Comparison of ENCODE assay signal across 1 cellular context in the genomic region with DNA sequence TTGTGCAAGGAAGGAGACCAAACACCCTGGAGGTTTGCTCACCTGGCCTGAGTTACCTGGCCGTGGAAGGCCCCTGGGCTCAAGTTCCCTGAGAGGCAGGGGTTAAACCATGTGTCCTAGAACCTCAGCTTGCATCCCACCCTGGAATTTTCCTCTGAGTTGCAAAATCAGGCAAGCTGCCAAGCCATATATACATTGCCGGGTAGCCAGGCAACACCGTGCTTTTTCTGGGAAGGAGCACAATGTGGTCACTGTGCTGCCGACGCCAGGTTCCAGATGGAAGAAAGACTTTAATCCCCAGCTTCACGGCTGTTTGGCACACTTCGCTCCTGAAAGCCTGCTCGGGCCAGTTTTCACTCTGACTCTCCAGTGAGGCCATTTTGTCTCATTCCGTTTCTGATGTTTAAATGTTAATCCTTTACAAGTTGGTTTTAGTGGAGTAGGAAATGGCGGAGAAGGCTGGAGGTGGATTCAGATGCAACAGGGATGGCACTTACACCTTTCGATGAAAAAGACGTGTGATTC.
TF ChIP-seq lines count a peak whose summit lies in the region.

No MANE protein-coding gene starts in this region.

TF ChIP-seq in HepG2, 621 proteins besides CTCF, POLR2A, EP300 and RAD21 (continued from another document and continues in another):
- peak; percentile 89 for TF ChIP-seq ZSCAN29 (CRISPR knock-in tag; conservative IDR thresholded peaks at IDR 0.05)
- TF ChIP-seq, protein P1, sequence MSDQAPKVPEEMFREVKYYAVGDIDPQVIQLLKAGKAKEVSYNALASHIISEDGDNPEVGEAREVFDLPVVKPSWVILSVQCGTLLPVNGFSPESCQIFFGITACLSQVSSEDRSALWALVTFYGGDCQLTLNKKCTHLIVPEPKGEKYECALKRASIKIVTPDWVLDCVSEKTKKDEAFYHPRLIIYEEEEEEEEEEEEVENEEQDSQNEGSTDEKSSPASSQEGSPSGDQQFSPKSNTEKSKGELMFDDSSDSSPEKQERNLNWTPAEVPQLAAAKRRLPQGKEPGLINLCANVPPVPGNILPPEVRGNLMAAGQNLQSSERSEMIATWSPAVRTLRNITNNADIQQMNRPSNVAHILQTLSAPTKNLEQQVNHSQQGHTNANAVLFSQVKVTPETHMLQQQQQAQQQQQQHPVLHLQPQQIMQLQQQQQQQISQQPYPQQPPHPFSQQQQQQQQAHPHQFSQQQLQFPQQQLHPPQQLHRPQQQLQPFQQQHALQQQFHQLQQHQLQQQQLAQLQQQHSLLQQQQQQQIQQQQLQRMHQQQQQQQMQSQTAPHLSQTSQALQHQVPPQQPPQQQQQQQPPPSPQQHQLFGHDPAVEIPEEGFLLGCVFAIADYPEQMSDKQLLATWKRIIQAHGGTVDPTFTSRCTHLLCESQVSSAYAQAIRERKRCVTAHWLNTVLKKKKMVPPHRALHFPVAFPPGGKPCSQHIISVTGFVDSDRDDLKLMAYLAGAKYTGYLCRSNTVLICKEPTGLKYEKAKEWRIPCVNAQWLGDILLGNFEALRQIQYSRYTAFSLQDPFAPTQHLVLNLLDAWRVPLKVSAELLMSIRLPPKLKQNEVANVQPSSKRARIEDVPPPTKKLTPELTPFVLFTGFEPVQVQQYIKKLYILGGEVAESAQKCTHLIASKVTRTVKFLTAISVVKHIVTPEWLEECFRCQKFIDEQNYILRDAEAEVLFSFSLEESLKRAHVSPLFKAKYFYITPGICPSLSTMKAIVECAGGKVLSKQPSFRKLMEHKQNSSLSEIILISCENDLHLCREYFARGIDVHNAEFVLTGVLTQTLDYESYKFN (CRISPR knock-in tag; conservative IDR thresholded peaks at IDR 0.05), result peak; percentile 96
- TF ChIP-seq, protein P2, sequence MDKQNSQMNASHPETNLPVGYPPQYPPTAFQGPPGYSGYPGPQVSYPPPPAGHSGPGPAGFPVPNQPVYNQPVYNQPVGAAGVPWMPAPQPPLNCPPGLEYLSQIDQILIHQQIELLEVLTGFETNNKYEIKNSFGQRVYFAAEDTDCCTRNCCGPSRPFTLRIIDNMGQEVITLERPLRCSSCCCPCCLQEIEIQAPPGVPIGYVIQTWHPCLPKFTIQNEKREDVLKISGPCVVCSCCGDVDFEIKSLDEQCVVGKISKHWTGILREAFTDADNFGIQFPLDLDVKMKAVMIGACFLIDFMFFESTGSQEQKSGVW (CRISPR knock-in tag; IDR thresholded peaks at IDR 0.05; ENCODE audit: borderline replicate concordance), result peak; percentile 60; the same call in 1 of the 2 replicates
- TF ChIP-seq KLF12 (CRISPR knock-in tag; IDR thresholded peaks at IDR 0.05; ENCODE audit: borderline replicate concordance), result no peak; the same call in 1 of the 2 replicates
- TF ChIP-seq, protein P3, sequence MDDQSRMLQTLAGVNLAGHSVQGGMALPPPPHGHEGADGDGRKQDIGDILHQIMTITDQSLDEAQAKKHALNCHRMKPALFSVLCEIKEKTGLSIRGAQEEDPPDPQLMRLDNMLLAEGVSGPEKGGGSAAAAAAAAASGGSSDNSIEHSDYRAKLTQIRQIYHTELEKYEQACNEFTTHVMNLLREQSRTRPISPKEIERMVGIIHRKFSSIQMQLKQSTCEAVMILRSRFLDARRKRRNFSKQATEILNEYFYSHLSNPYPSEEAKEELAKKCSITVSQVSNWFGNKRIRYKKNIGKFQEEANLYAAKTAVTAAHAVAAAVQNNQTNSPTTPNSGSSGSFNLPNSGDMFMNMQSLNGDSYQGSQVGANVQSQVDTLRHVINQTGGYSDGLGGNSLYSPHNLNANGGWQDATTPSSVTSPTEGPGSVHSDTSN (CRISPR knock-in tag; IDR thresholded peaks at IDR 0.05; ENCODE audit: borderline replicate concordance), result peak; percentile 51; the same call in 1 of the 2 replicates
- no peak for TF ChIP-seq ZNF850 (CRISPR knock-in tag; conservative IDR thresholded peaks at IDR 0.05)
- TF ChIP-seq, protein P4, sequence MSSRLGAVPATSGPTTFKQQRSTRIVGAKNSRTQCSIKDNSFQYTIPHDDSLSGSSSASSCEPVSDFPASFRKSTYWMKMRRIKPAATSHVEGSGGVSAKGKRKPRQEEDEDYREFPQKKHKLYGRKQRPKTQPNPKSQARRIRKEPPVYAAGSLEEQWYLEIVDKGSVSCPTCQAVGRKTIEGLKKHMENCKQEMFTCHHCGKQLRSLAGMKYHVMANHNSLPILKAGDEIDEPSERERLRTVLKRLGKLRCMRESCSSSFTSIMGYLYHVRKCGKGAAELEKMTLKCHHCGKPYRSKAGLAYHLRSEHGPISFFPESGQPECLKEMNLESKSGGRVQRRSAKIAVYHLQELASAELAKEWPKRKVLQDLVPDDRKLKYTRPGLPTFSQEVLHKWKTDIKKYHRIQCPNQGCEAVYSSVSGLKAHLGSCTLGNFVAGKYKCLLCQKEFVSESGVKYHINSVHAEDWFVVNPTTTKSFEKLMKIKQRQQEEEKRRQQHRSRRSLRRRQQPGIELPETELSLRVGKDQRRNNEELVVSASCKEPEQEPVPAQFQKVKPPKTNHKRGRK (CRISPR knock-in tag; IDR thresholded peaks at IDR 0.05), result no peak
- TF ChIP-seq GTF2F1 (IDR thresholded peaks at IDR 0.05; ENCODE audit: low read length), result no peak; the same call in 1 of the 2 replicates
- TF ChIP-seq KDM1A (CRISPR knock-in tag; IDR thresholded peaks at IDR 0.05), result 0 out of 2 replicates have a peak, but pooled peaks have one; percentile 22
- TF ChIP-seq ZNF337 (CRISPR knock-in tag; IDR thresholded peaks at IDR 0.05; ENCODE audit: borderline replicate concordance, low read depth), result 0 out of 2 replicates have a peak, but pooled peaks have one; percentile 45
- TF ChIP-seq, protein P5, sequence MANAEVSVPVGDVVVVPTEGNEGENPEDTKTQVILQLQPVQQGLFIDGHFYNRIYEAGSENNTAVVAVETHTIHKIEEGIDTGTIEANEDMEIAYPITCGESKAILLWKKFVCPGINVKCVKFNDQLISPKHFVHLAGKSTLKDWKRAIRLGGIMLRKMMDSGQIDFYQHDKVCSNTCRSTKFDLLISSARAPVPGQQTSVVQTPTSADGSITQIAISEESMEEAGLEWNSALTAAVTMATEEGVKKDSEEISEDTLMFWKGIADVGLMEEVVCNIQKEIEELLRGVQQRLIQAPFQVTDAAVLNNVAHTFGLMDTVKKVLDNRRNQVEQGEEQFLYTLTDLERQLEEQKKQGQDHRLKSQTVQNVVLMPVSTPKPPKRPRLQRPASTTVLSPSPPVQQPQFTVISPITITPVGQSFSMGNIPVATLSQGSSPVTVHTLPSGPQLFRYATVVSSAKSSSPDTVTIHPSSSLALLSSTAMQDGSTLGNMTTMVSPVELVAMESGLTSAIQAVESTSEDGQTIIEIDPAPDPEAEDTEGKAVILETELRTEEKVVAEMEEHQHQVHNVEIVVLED (CRISPR knock-in tag; IDR thresholded peaks at IDR 0.05; ENCODE audit: borderline replicate concordance), result peak; percentile 56; the same call in 1 of the 2 replicates
- 0 out of 2 replicates have a peak, but pooled peaks have one; percentile 27 for TF ChIP-seq ZNF616 (CRISPR knock-in tag; IDR thresholded peaks at IDR 0.05; ENCODE audit: low read depth)
- 0 out of 2 replicates have a peak, but pooled peaks have one; percentile 39 for TF ChIP-seq ZNF660 (CRISPR knock-in tag; IDR thresholded peaks at IDR 0.05; ENCODE audit: borderline replicate concordance, low read depth)
- TF ChIP-seq THYN1 (CRISPR knock-in tag; IDR thresholded peaks at IDR 0.05; ENCODE audit: borderline replicate concordance, low read depth), result 0 out of 2 replicates have a peak, but pooled peaks have one; percentile 44
- TF ChIP-seq, protein P6, sequence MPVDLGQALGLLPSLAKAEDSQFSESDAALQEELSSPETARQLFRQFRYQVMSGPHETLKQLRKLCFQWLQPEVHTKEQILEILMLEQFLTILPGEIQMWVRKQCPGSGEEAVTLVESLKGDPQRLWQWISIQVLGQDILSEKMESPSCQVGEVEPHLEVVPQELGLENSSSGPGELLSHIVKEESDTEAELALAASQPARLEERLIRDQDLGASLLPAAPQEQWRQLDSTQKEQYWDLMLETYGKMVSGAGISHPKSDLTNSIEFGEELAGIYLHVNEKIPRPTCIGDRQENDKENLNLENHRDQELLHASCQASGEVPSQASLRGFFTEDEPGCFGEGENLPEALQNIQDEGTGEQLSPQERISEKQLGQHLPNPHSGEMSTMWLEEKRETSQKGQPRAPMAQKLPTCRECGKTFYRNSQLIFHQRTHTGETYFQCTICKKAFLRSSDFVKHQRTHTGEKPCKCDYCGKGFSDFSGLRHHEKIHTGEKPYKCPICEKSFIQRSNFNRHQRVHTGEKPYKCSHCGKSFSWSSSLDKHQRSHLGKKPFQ (CRISPR knock-in tag; IDR thresholded peaks at IDR 0.05; ENCODE audit: insufficient replicate concordance), result peak; percentile 63
- TF ChIP-seq, protein P7, sequence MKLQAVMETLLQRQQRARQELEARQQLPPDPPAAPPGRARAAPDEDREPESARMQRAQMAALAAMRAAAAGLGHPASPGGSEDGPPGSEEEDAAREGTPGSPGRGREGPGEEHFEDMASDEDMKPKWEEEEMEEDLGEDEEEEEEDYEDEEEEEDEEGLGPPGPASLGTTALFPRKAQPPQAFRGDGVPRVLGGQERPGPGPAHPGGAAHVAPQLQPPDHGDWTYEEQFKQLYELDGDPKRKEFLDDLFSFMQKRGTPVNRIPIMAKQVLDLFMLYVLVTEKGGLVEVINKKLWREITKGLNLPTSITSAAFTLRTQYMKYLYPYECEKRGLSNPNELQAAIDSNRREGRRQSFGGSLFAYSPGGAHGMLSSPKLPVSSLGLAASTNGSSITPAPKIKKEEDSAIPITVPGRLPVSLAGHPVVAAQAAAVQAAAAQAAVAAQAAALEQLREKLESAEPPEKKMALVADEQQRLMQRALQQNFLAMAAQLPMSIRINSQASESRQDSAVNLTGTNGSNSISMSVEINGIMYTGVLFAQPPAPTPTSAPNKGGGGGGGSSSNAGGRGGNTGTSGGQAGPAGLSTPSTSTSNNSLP (IDR thresholded peaks at IDR 0.05; ENCODE audit: low read depth, low read length), result peak; percentile 61
- no peak for TF ChIP-seq HOXA7 (CRISPR knock-in tag; IDR thresholded peaks at IDR 0.05)
- TF ChIP-seq KDM5B (CRISPR knock-in tag; IDR thresholded peaks at IDR 0.05; ENCODE audit: borderline replicate concordance), result peak; percentile 83; the same call in 1 of the 2 replicates
- TF ChIP-seq, protein P8, sequence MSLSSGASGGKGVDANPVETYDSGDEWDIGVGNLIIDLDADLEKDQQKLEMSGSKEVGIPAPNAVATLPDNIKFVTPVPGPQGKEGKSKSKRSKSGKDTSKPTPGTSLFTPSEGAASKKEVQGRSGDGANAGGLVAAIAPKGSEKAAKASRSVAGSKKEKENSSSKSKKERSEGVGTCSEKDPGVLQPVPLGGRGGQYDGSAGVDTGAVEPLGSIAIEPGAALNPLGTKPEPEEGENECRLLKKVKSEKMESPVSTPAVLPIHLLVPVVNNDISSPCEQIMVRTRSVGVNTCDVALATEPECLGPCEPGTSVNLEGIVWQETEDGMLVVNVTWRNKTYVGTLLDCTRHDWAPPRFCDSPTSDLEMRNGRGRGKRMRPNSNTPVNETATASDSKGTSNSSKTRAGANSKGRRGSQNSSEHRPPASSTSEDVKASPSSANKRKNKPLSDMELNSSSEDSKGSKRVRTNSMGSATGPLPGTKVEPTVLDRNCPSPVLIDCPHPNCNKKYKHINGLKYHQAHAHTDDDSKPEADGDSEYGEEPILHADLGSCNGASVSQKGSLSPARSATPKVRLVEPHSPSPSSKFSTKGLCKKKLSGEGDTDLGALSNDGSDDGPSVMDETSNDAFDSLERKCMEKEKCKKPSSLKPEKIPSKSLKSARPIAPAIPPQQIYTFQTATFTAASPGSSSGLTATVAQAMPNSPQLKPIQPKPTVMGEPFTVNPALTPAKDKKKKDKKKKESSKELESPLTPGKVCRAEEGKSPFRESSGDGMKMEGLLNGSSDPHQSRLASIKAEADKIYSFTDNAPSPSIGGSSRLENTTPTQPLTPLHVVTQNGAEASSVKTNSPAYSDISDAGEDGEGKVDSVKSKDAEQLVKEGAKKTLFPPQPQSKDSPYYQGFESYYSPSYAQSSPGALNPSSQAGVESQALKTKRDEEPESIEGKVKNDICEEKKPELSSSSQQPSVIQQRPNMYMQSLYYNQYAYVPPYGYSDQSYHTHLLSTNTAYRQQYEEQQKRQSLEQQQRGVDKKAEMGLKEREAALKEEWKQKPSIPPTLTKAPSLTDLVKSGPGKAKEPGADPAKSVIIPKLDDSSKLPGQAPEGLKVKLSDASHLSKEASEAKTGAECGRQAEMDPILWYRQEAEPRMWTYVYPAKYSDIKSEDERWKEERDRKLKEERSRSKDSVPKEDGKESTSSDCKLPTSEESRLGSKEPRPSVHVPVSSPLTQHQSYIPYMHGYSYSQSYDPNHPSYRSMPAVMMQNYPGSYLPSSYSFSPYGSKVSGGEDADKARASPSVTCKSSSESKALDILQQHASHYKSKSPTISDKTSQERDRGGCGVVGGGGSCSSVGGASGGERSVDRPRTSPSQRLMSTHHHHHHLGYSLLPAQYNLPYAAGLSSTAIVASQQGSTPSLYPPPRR (CRISPR knock-in tag; IDR thresholded peaks at IDR 0.05; ENCODE audit: borderline replicate concordance), result peak; percentile 87
- no peak; the same call in 1 of the 2 replicates for TF ChIP-seq EEA1 (CRISPR knock-in tag; IDR thresholded peaks at IDR 0.05; ENCODE audit: borderline replicate concordance)
- TF ChIP-seq, protein P9, sequence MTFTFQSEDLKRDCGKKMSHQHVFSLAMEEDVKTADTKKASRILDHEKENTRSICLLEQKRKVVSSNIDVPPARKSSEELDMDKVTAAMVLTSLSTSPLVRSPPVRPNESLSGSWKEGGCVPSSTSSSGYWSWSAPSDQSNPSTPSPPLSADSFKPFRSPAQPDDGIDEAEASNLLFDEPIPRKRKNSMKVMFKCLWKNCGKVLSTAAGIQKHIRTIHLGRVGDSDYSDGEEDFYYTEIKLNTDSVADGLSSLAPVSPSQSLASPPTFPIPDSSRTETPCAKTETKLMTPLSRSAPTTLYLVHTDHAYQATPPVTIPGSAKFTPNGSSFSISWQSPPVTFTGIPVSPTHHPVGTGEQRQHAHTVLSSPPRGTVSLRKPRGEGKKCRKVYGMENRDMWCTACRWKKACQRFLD (CRISPR knock-in tag; IDR thresholded peaks at IDR 0.05; ENCODE audit: borderline replicate concordance), result peak; percentile 82; the same call in 1 of the 2 replicates
- TF ChIP-seq RNF2 (conservative IDR thresholded peaks at IDR 0.05; ENCODE audit: low read depth), result peak; percentile 64; the same call in 1 of the 2 replicates
- TF ChIP-seq U2AF1 (optimal IDR thresholded peaks at IDR 0.05; ENCODE audit: low read depth, low read length), result peak; percentile 62
- peak; percentile 82; the same call in 1 of the 2 replicates for TF ChIP-seq YEATS2 (CRISPR knock-in tag; IDR thresholded peaks at IDR 0.05; ENCODE audit: borderline replicate concordance)
- peak; percentile 82; the same call in 1 of the 2 replicates for TF ChIP-seq ZNF333 (CRISPR knock-in tag; IDR thresholded peaks at IDR 0.05; ENCODE audit: borderline replicate concordance)
- 0 out of 2 replicates have a peak, but pooled peaks have one; percentile 32 for TF ChIP-seq ZNF143 (CRISPR knock-in tag; IDR thresholded peaks at IDR 0.05)
- TF ChIP-seq, protein P10, sequence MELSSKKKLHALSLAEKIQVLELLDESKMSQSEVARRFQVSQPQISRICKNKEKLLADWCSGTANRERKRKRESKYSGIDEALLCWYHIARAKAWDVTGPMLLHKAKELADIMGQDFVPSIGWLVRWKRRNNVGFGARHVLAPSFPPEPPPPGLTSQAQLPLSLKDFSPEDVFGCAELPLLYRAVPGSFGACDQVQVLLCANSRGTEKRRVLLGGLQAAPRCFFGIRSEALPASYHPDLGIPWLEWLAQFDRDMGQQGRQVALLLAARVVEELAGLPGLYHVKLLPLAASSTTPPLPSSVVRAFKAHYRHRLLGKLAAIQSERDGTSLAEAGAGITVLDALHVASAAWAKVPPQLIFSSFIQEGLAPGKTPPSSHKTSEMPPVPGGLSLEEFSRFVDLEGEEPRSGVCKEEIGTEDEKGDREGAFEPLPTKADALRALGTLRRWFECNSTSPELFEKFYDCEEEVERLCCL (CRISPR knock-in tag; IDR thresholded peaks at IDR 0.05; ENCODE audit: borderline replicate concordance), result no peak
- TF ChIP-seq TP53 (CRISPR knock-in tag; conservative IDR thresholded peaks at IDR 0.05), result peak; percentile 73; the same call in 1 of the 2 replicates
